In the genomic region with DNA sequence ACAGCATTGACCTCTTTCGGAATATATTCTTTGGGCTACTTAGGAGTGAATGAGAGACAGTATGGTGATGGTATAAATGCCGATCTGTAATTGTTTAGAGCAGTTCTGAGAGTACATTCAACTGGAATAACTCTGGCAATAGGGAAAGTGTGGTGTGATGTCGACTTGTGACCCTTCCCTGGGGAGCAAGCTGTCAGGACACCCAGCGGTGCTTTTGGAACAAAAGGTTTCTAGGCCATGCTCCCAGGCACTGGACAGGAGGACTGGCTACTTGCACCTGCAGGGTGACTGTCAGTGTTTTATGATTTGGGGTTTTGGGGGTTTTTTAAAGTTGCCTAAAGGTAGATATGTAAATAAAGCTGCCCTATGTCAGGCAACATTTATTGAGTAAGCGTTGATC, we compare ENCODE assay signal across 17 cellular contexts. TPM values are rescaled to one million over a fixed set of nuclear protein-coding genes. Genes with fewer than 3 reads are reported as not detected.
DNase-seq lines count a peak whose midpoint lies in the region; ATAC-seq and TF ChIP-seq lines count a peak whose summit lies in the region.
"Had no signal": no experiment of that assay in that cellular context is flagged by ENCODE, and none has a peak within 500 bp of the region (broad histone marks: within the 10 kb centered on the region; RNA-seq: fewer than 3 reads in every experiment).

No MANE protein-coding gene starts in this region.

- H3K36me3 ChIP-seq in right lobe of liver (peaks cover 0 to 11% (median 2%) of the 10 kb centered on the region in 4 donors), vagina (peaks cover 0 to 9% of the 10 kb centered on the region in 2 donors)

- intact Hi-C loops in Right ventricle myocardium inferior (cut with DNase I), result loop anchor here (10.0 kb wide), 1 partner anchor 57 kb away; a partner anchor contains a TSS
- intact Hi-C loops in cardiac septum (cut with DNase I), result loop anchor here (5.0 kb wide), 1 partner anchor 49 kb away; a partner anchor contains a TSS
- intact Hi-C loops in right lobe of liver (cut with DNase I), result no loop called here
- intact Hi-C loops in vagina (cut with DNase I), result no loop called here
- intact Hi-C loops in posterior cingulate gyrus (cut with DNase I), result no loop called here

- no peak overlapping the region for H3K27ac ChIP-seq in right lobe of liver
- H3K27ac ChIP-seq in vagina, result peak overlapping the region; percentile 17
- H3K27ac ChIP-seq: HL-60 had no signal

- TF ChIP-seq CTCF in glutamatergic neuron (IDR thresholded peaks at IDR 0.05; ENCODE audit: partially characterized antibody, unreplicated experiment) (no peak), right lobe of liver (IDR thresholded peaks at IDR 0.05) (no peak), vagina (IDR thresholded peaks at IDR 0.05) (no peak)

- H3K9me3 Mint-ChIP-seq in glutamatergic neuron (ENCODE audit: unreplicated experiment), result no peaks in the 10 kb centered on the region

- peak; percentile 27 for ATAC-seq in Right ventricle myocardium inferior
- ATAC-seq in right lobe of liver, result peak; percentile 15 to 60 (median 48)

- no peaks in the 10 kb centered on the region for H3K27me3 ChIP-seq in right lobe of liver
- no peaks in the 10 kb centered on the region for H3K27me3 ChIP-seq in vagina

- H3K4me3 Mint-ChIP-seq in glutamatergic neuron (ENCODE audit: unreplicated experiment), result no peak overlapping the region

- TF ChIP-seq POLR2A in right lobe of liver (IDR thresholded peaks at IDR 0.05), result no peak
- no peak for TF ChIP-seq POLR2A in vagina (IDR thresholded peaks at IDR 0.05)

- DNase-seq in Right ventricle myocardium inferior (ENCODE audit: missing footprints) (no peak), cardiac septum (ENCODE audit: low spot score) (no peak), glutamatergic neuron (no peak), right lobe of liver (no peak), vagina (ENCODE audit: extremely low spot score in 2 of 2) (no peak), posterior cingulate gyrus (no peak), HuH-7 (ENCODE audit: low spot score) (no peak), hypothalamus (lab: John Stamatoyannopoulos, UW) (no peak)
- DNase-seq: 8988T, C1 segment of cervical spinal cord, DMS153, HCEC 1CT, KG1, NCI-H1092 treated with DMSO at 0.1 percent for 48 hours, NCI-H1694, SHP77 had no signal

- H3K27ac Mint-ChIP-seq in glutamatergic neuron (ENCODE audit: unreplicated experiment), result peak overlapping the region; percentile 18

- no peaks in the 10 kb centered on the region for H3K27me3 Mint-ChIP-seq in glutamatergic neuron (ENCODE audit: unreplicated experiment)

- H3K4me1 ChIP-seq in right lobe of liver (peaks cover 0 to 42% (median 11%) of the 10 kb centered on the region in 4 donors), vagina (peaks cover 60% of the 10 kb centered on the region)

- no peaks in the 10 kb centered on the region for H3K36me3 Mint-ChIP-seq in glutamatergic neuron (ENCODE audit: unreplicated experiment)

- H3K9me3 ChIP-seq in right lobe of liver (no peaks in the 10 kb centered on the region), vagina (no peaks in the 10 kb centered on the region)

- peaks cover 12% of the 10 kb centered on the region for H3K4me1 Mint-ChIP-seq in glutamatergic neuron (ENCODE audit: low read depth, unreplicated experiment)

- 56% methylated on average over 5 of the region's 5 CpGs for WGBS in right lobe of liver (ENCODE audit: insufficient coverage, low coverage, low lambda C conversion rate, missing lambda C conversion rate)

- H3K4me3 ChIP-seq in right lobe of liver (no peak overlapping the region), vagina (no peak overlapping the region)

RNA-seq across cellular contexts. Expression of a gene that starts 50.9 kb away (rescaled TPM):
- 13.7 TPM for total RNA-seq in Right ventricle myocardium inferior
- total RNA-seq in cardiac septum, result 10.3 TPM
- 85.4 TPM for total RNA-seq in glutamatergic neuron (ENCODE audit: unreplicated experiment)
- 10 to 100 TPM; 23.2 to 32.9 (median 27.2) TPM for total RNA-seq in right lobe of liver
- total RNA-seq in vagina, result 13.8 TPM

Comparison
In these comparisons a context has a peak if more than half of its experiments do, and no peak if none do; other contexts are left out.
1. intact Hi-C loops: an anchor here in Right ventricle myocardium inferior (10.0 kb wide) and cardiac septum (5.0 kb wide); none called in right lobe of liver, vagina and posterior cingulate gyrus.